In genomic region chr1:62241357-62242131, GRCh38 we compare ENCODE assay signal across 1 cellular context.
TF ChIP-seq lines count a peak whose summit lies in the region.

No MANE protein-coding gene starts in this region.

TF ChIP-seq in WTC11, 78 proteins besides CTCF, POLR2A, EP300 and RAD21 (continued from another document):
- TF ChIP-seq STAT6 (CRISPR knock-in tag; conservative IDR thresholded peaks at IDR 0.05; ENCODE audit: low read depth) (no peak), NFE2L1 (CRISPR knock-in tag; IDR thresholded peaks at IDR 0.05) (no peak), IRF2 (CRISPR knock-in tag; IDR thresholded peaks at IDR 0.05; ENCODE audit: borderline replicate concordance, low read depth) (no peak), PREB (CRISPR knock-in tag; IDR thresholded peaks at IDR 0.05; ENCODE audit: borderline replicate concordance) (no peak), CREB1 (CRISPR knock-in tag; IDR thresholded peaks at IDR 0.05) (no peak), JAZF1 (CRISPR knock-in tag; IDR thresholded peaks at IDR 0.05) (no peak)
TF ChIP-seq in WTC11: peak in this region for 0.
